ENCODE assay signal across 23 cellular contexts in genomic region chr18:36191286-36191685, GRCh38. TPM values are rescaled to one million over a fixed set of nuclear protein-coding genes. Genes with fewer than 3 reads are reported as not detected.
DNase-seq lines count a peak whose midpoint lies in the region; ATAC-seq, FAIRE-seq and TF ChIP-seq lines count a peak whose summit lies in the region.
"Had no signal": no experiment of that assay in that cellular context is flagged by ENCODE, and none has a peak within 500 bp of the region (broad histone marks: within the 10 kb centered on the region; RNA-seq: fewer than 3 reads in every experiment).

No MANE protein-coding gene starts in this region.

- H3K9me3 Mint-ChIP-seq in HFFc6: no peaks in the 10 kb centered on the region
- H3K9me3 Mint-ChIP-seq: CD4-positive, CD25-positive, alpha-beta regulatory T cell; CD8-positive, alpha-beta T cell; GM23338; H9 had no signal

- DNase-seq in activated CD8-positive, alpha-beta memory T cell treated with anti-CD3 and anti-CD28 coated beads, Interleukin-2, amount 50 U/mL, for 48 hours: peak; percentile 4
- no peak for DNase-seq in activated CD8-positive, alpha-beta memory T cell treated with anti-CD3 and anti-CD28 coated beads, Interleukin-2, amount 50 U/mL, for 4 hours
- DNase-seq in right atrium auricular region (ENCODE audit: low spot score): peak; percentile 30
- DNase-seq in heart left ventricle: no peak
- DNase-seq in spleen: peak; percentile 51
- no peak for DNase-seq in small intestine
- no peak for DNase-seq in HFFc6
- DNase-seq: Caco-2; CD4-positive, CD25-positive, alpha-beta regulatory T cell; CD8-positive, alpha-beta T cell; DMS153; EL; GDM1; H9 had no signal

- H3K4me1 Mint-ChIP-seq in HFFc6 (ENCODE audit: low read depth): peaks cover 17% of the 10 kb centered on the region

- no peaks in the 10 kb centered on the region for H3K27me3 ChIP-seq in right atrium auricular region
- peaks cover 0 to 8% (median 0%) of the 10 kb centered on the region in 9 donors for H3K27me3 ChIP-seq in heart left ventricle
- H3K27me3 ChIP-seq in spleen (replicated peaks in 1 of 7): peaks cover 0 to 37% (median 13%) of the 10 kb centered on the region in 7 donors
- no peaks in the 10 kb centered on the region for H3K27me3 ChIP-seq in small intestine (ENCODE audit: control insufficient read depth in 2 of 2, insufficient read depth in 2 of 2, low read length in 2 of 2)

- H3K36me3 ChIP-seq in right atrium auricular region (no peaks in the 10 kb centered on the region), heart left ventricle (no peaks in the 10 kb centered on the region), spleen (no peaks in the 10 kb centered on the region), small intestine (ENCODE audit: control insufficient read depth in 2 of 2, insufficient read depth in 2 of 2, low read length in 2 of 2) (peaks cover 0 to 2% of the 10 kb centered on the region in 2 donors)
- H3K36me3 ChIP-seq: BLaER1 had no signal

- FAIRE-seq in small intestine (lab: Jason Lieb, UNC): no peak
- FAIRE-seq: A204.1, GM12878, GM19239 had no signal

- TF ChIP-seq POLR2A in heart left ventricle (IDR thresholded peaks at IDR 0.05): no peak
- no peak for TF ChIP-seq POLR2A in spleen (IDR thresholded peaks at IDR 0.05)

- H3K36me3 Mint-ChIP-seq in HFFc6 (ENCODE audit: low read depth): no peaks in the 10 kb centered on the region
- H3K36me3 Mint-ChIP-seq: CD4-positive, CD25-positive, alpha-beta regulatory T cell; CD8-positive, alpha-beta T cell had no signal

- H3K9me3 ChIP-seq in right atrium auricular region (no peaks in the 10 kb centered on the region), heart left ventricle (no peaks in the 10 kb centered on the region), spleen (no peaks in the 10 kb centered on the region), small intestine (ENCODE audit: control insufficient read depth, low read depth) (no peaks in the 10 kb centered on the region)
- H3K9me3 ChIP-seq: BLaER1, Caco-2 had no signal

- no peak overlapping the region for H3K27ac Mint-ChIP-seq in HFFc6
- H3K27ac Mint-ChIP-seq: B cell; CD4-positive, CD25-positive, alpha-beta regulatory T cell; CD8-positive, alpha-beta T cell; GM23338; H9 had no signal

- intact Hi-C loops in heart left ventricle (cut with DNase I) (loop anchor here in 1 of 10 donors (10.0 kb wide), 1 partner anchor 94 kb away; no protein-coding TSS in a partner anchor), spleen (cut with DNase I; ENCODE audit: low total_unique reads) (no loop called here)

- TF ChIP-seq CTCF in right atrium auricular region (IDR thresholded peaks at IDR 0.05) (no peak), heart left ventricle (IDR thresholded peaks at IDR 0.05) (no peak), spleen (IDR thresholded peaks at IDR 0.05 in 8 of 11, conservative IDR thresholded peaks at IDR 0.05 in 3 of 11) (no peak), HFFc6 (IDR thresholded peaks at IDR 0.05) (no peak)

- H3K4me1 ChIP-seq in right atrium auricular region (peaks cover 0 to 15% of the 10 kb centered on the region in 2 donors), heart left ventricle (peaks cover 0 to 21% (median 2%) of the 10 kb centered on the region in 12 donors), spleen (peaks cover 0 to 23% (median 16%) of the 10 kb centered on the region in 6 donors), small intestine (ENCODE audit: control insufficient read depth in 2 of 2, insufficient read depth in 1 of 2, low read depth in 1 of 2, low read length in 1 of 2) (no peaks in the 10 kb centered on the region)

- 94 to 100% (median 98%) methylated on average over 3 of the region's 3 CpGs for WGBS in heart left ventricle, 4 donors
- WGBS in spleen, 5 donors: 88 to 96% (median 91%) methylated on average over 3 of the region's 3 CpGs
- 92 to 96% (median 93%) methylated on average over 3 of the region's 3 CpGs for WGBS in small intestine, 3 donors

- no peak for ATAC-seq in heart left ventricle
- ATAC-seq: CD8-positive, alpha-beta T cell; GM12878; GM23338; HCT116 had no signal

- H3K4me3 ChIP-seq in right atrium auricular region (no peak overlapping the region), heart left ventricle (no peak overlapping the region), spleen (no peak overlapping the region), small intestine (ENCODE audit: low read depth in 1 of 2, low read length in 2 of 2) (no peak overlapping the region)
- H3K4me3 ChIP-seq: BLaER1, GM12878, GM23338 had no signal

- H3K27me3 Mint-ChIP-seq in HFFc6 (ENCODE audit: insufficient read depth): no peaks in the 10 kb centered on the region; the same call in 1 of the 2 replicates

- H3K4me3 Mint-ChIP-seq in HFFc6: no peak overlapping the region
- H3K4me3 Mint-ChIP-seq: B cell; CD8-positive, alpha-beta T cell; GM23338; H9 had no signal

- H3K27ac ChIP-seq in right atrium auricular region (no peak overlapping the region), heart left ventricle (no peak overlapping the region), spleen (no peak overlapping the region), small intestine (ENCODE audit: low read depth in 1 of 2, low read length in 1 of 2) (no peak overlapping the region)
- H3K27ac ChIP-seq: 22Rv1, BLaER1, C4-2B had no signal

RNA-seq across cellular contexts. Expression of gene MOCOS, which starts 4.0 kb away (rescaled TPM):
- total RNA-seq in right atrium auricular region: under 1 TPM; 0.11 to 0.51 TPM
- 1 to 10 TPM in 1 of 9 donors, under 1 TPM in 8; 0.07 to 1.0 (median 0.25) TPM for total RNA-seq in heart left ventricle
- polyA plus RNA-seq in heart left ventricle: under 1 TPM; 0.27 to 0.37 TPM
- total RNA-seq in spleen: 1 to 10 TPM in 4 of 7 donors, under 1 TPM in 3; 0.30 to 2.7 (median 1.0) TPM
- polyA plus RNA-seq in spleen: under 1 TPM; 0.13 to 0.37 (median 0.18) TPM
- 10 to 100 TPM; 15.2 to 19.7 (median 18.1) TPM for polyA plus RNA-seq in small intestine
- total RNA-seq in HFFc6 (2021; fragmentation: NEBNext Ultra II Directional; extraction: Animal tissue kit (Norgen Biotek cat#: 25700)): 1 to 10 TPM; 1.7 to 3.0 (median 2.5) TPM
- total RNA-seq: CD4-positive, CD25-positive, alpha-beta regulatory T cell; CD8-positive, alpha-beta T cell had no signal

Comparison
In these comparisons a context has a peak if more than half of its experiments do, and no peak if none do; other contexts are left out.
1. DNase-seq: peak in activated CD8-positive, alpha-beta memory T cell treated with anti-CD3 and anti-CD28 coated beads, Interleukin-2, amount 50 U/mL, for 48 hours (single experiment), right atrium auricular region (single experiment) and spleen (single experiment); none in activated CD8-positive, alpha-beta memory T cell treated with anti-CD3 and anti-CD28 coated beads, Interleukin-2, amount 50 U/mL, for 4 hours (single experiment), heart left ventricle (0 of 5), small intestine (single experiment) and HFFc6 (single experiment).